ENCODE assay signal across 24 cellular contexts in genomic region chr4:155828628-155829027, GRCh38. TPM values are rescaled to one million over a fixed set of nuclear protein-coding genes. Genes with fewer than 3 reads are reported as not detected.
"Had no signal": no experiment of that assay in that cellular context is flagged by ENCODE, and none has a peak within 500 bp of the region (broad histone marks: within the 10 kb centered on the region; RNA-seq: fewer than 3 reads in every experiment).

No MANE protein-coding gene starts in this region.

- H3K4me2 ChIP-seq: neural progenitor cell had no signal

- ATAC-seq: activated CD8-positive, alpha-beta memory T cell treated with anti-CD3 and anti-CD28 coated beads, Interleukin-2, amount 10 ng/mL, durations not matched to agents 7 days and 5 days; heart left ventricle; left lobe of liver; pancreas; sciatic nerve; stimulated activated naive CD8-positive, alpha-beta T cell treated with anti-CD3 and anti-CD28 coated beads, Interleukin-15, amount 100 ng/mL, for 72 hours had no signal

- H3K27ac ChIP-seq: adrenal gland, breast epithelium, dorsolateral prefrontal cortex, heart left ventricle, neural progenitor cell, pancreas, spleen, upper lobe of left lung, WERI-Rb-1 had no signal

- H3K4me1 ChIP-seq: adrenal gland, breast epithelium, heart left ventricle, neural progenitor cell, pancreas, spleen, upper lobe of left lung had no signal

- H3K27me3 ChIP-seq: adrenal gland, breast epithelium, neural progenitor cell, pancreas, upper lobe of left lung had no signal

- H3K9me3 Mint-ChIP-seq: activated CD4-positive, alpha-beta memory T cell treated with anti-CD3 and anti-CD28 coated beads for 36 hours; endodermal cell; neural progenitor cell; stimulated activated naive CD8-positive, alpha-beta T cell treated with anti-CD3 and anti-CD28 coated beads, Interleukin-15, amount 100 ng/mL, for 72 hours; T-helper 1 cell treated with Interleukin-12 subunit alpha and Interleukin-12 subunit beta and Interleukin-4 antibody, amounts not matched to agents 30 μg/mL and 1 μg/mL, for 36 hours had no signal

- H2AFZ ChIP-seq: neural progenitor cell had no signal

- H3K27me3 Mint-ChIP-seq: activated CD8-positive, alpha-beta memory T cell treated with anti-CD3 and anti-CD28 coated beads, Interleukin-2, amount 10 ng/mL, durations not matched to agents 7 days and 5 days had no signal

- H3K4me3 Mint-ChIP-seq: activated CD4-positive, alpha-beta memory T cell treated with anti-CD3 and anti-CD28 coated beads for 36 hours; activated CD8-positive, alpha-beta memory T cell treated with anti-CD3 and anti-CD28 coated beads, Interleukin-2, amount 10 ng/mL, durations not matched to agents 7 days and 5 days; endodermal cell; neural progenitor cell; stimulated activated naive CD8-positive, alpha-beta T cell treated with anti-CD3 and anti-CD28 coated beads, Interleukin-15, amount 100 ng/mL, for 72 hours; T-helper 1 cell treated with Interleukin-12 subunit alpha and Interleukin-12 subunit beta and Interleukin-4 antibody, amounts not matched to agents 30 μg/mL and 1 μg/mL, for 36 hours had no signal

- DNase-seq: activated CD4-positive, alpha-beta memory T cell treated with anti-CD3 and anti-CD28 coated beads for 36 hours; activated CD8-positive, alpha-beta memory T cell treated with anti-CD3 and anti-CD28 coated beads, Interleukin-2, amount 10 ng/mL, durations not matched to agents 7 days and 5 days; activated naive CD4-positive, alpha-beta T cell treated with anti-CD3 and anti-CD28 coated beads, Interleukin-2, amount 50 U/mL, for 16 hours; activated T-cell treated with anti-CD3 and anti-CD28 coated beads, Interleukin-2, amount 50 U/mL, for 1 hour; adrenal gland; dorsolateral prefrontal cortex; endodermal cell; erythroblast; foreskin melanocyte; heart left ventricle; pancreas; spleen; stimulated activated naive CD8-positive, alpha-beta T cell treated with anti-CD3 and anti-CD28 coated beads, Interleukin-15, amount 100 ng/mL, for 72 hours; upper lobe of left lung; WERI-Rb-1 had no signal

- H3K36me3 ChIP-seq: adrenal gland, breast epithelium, heart left ventricle, neural progenitor cell, pancreas, spleen, upper lobe of left lung, WERI-Rb-1 had no signal

- H3K4me1 Mint-ChIP-seq: activated CD8-positive, alpha-beta memory T cell treated with anti-CD3 and anti-CD28 coated beads, Interleukin-2, amount 10 ng/mL, durations not matched to agents 7 days and 5 days; endodermal cell; neural progenitor cell; stimulated activated naive CD8-positive, alpha-beta T cell treated with anti-CD3 and anti-CD28 coated beads, Interleukin-15, amount 100 ng/mL, for 72 hours had no signal

- H3K36me3 Mint-ChIP-seq: activated CD4-positive, alpha-beta memory T cell treated with anti-CD3 and anti-CD28 coated beads for 36 hours; activated CD8-positive, alpha-beta memory T cell treated with anti-CD3 and anti-CD28 coated beads, Interleukin-2, amount 10 ng/mL, durations not matched to agents 7 days and 5 days; neural progenitor cell had no signal

- H3K9me3 ChIP-seq: adrenal gland, breast epithelium, heart left ventricle, spleen, upper lobe of left lung had no signal

- H3K4me3 ChIP-seq: adrenal gland, breast epithelium, dorsolateral prefrontal cortex, heart left ventricle, neural progenitor cell, pancreas, spleen, upper lobe of left lung had no signal

- H3K9ac ChIP-seq: neural progenitor cell had no signal

RNA-seq across cellular contexts. Expression of gene ASIC5, which starts 37.4 kb away (rescaled TPM):
- total RNA-seq: activated CD4-positive, alpha-beta memory T cell treated with anti-CD3 and anti-CD28 coated beads for 36 hours; activated CD8-positive, alpha-beta memory T cell treated with anti-CD3 and anti-CD28 coated beads, Interleukin-2, amount 10 ng/mL, durations not matched to agents 7 days and 5 days; adrenal gland; breast epithelium; cerebellum; dorsolateral prefrontal cortex; endodermal cell; heart left ventricle; left lobe of liver; lung microvascular endothelial cell; pancreas; sciatic nerve; spleen; temporal lobe; upper lobe of left lung had no signal
- polyA plus RNA-seq: adrenal gland, heart left ventricle, keratinocyte, pancreas, spleen had no signal
